Comparison of ENCODE assay signal across 8 cellular contexts in genomic region chr4:105432438-105432837, GRCh38.
"Had no signal": no experiment of that assay in that cellular context is flagged by ENCODE, and none has a peak within 500 bp of the region (broad histone marks: within the 10 kb centered on the region; RNA-seq: fewer than 3 reads in every experiment).

No MANE protein-coding gene starts in this region.

- ATAC-seq: HepG2, K562 had no signal

- H3K4me3 Mint-ChIP-seq: IgD-negative memory B cell had no signal

- H3K27ac ChIP-seq: HL-60 had no signal

- H3K27me3 Mint-ChIP-seq: IgD-negative memory B cell had no signal

- FAIRE-seq: HepG2, HTR-8/SVneo, K562 had no signal

- H3K4me3 ChIP-seq: K562 had no signal

- DNase-seq: IMR-90, KBM-7, KG1 had no signal

- H3K27ac Mint-ChIP-seq: IgD-negative memory B cell had no signal
